ENCODE assay signal across 8 cellular contexts in genomic region chr17:979211-979538, GRCh38. TPM values are rescaled to one million over a fixed set of nuclear protein-coding genes. Genes with fewer than 3 reads are reported as not detected.
A peak's percentile ranks its signal among the peaks of the same experiment; 100 is the strongest.
DNase-seq lines count a peak whose midpoint lies in the region; ATAC-seq and TF ChIP-seq lines count a peak whose summit lies in the region.

No MANE protein-coding gene starts in this region.

- no peak overlapping the region for H2BK20ac ChIP-seq in IMR-90 (ENCODE audit: low read depth, low read length)

- no peaks in the 10 kb centered on the region for H3K27me3 ChIP-seq in IMR-90 (ENCODE audit: control insufficient read depth, insufficient read depth, low read length)
- no peaks in the 10 kb centered on the region for H3K27me3 ChIP-seq in parathyroid adenoma (ENCODE audit: control insufficient read depth, insufficient read depth, low read length)

- no peak overlapping the region; the same call in 1 of the 2 replicates for H3K18ac ChIP-seq in IMR-90 (ENCODE audit: low read depth, low read length)

- TF ChIP-seq POLR2A in IMR-90 (IDR thresholded peaks at IDR 0.05; ENCODE audit: low read depth, low read length), result no peak

- peaks cover 6 to 32% of the 10 kb centered on the region in 2 experiments; a peak in 3 of 4 replicates for H3K79me1 ChIP-seq in IMR-90 (ENCODE audit: low read depth in 1 of 2, low read length in 2 of 2)

- TF ChIP-seq CTCF in IMR-90 (conservative IDR thresholded peaks at IDR 0.05; ENCODE audit: low read depth, low read length) (no peak), epithelial cell of esophagus (IDR thresholded peaks at IDR 0.05; ENCODE audit: insufficient read depth, low read depth, low read length, missing control alignments) (no peak), parathyroid adenoma (IDR thresholded peaks at IDR 0.05) (no peak)

- H2BK15ac ChIP-seq in IMR-90 (ENCODE audit: low read depth, low read length), result no peak overlapping the region

- dilution Hi-C loops in IMR-90 (cut with HindIII; ENCODE audit: low sequenced_read_pairs, unreplicated experiment), result loop anchor here (25.0 kb wide), 1 partner anchor 192 kb away; the partner anchor contains the start of genes GLOD4 and MRM3

- no peak overlapping the region for H3K4me2 ChIP-seq in IMR-90 (ENCODE audit: low read depth, low read length)
- H3K4me2 ChIP-seq in parathyroid adenoma (ENCODE audit: low read length), result peak overlapping the region; percentile 67

- no peaks in the 10 kb centered on the region for H3K36me3 ChIP-seq in ES-I3 (ENCODE audit: insufficient read depth, low read length)
- H3K36me3 ChIP-seq in IMR-90 (ENCODE audit: control insufficient read depth, insufficient read depth, low read length), result peaks cover 4% of the 10 kb centered on the region; the same call in 1 of the 2 replicates
- H3K36me3 ChIP-seq in parathyroid adenoma (ENCODE audit: control insufficient read depth, insufficient read depth, low read length), result no peaks in the 10 kb centered on the region

- H3K14ac ChIP-seq in IMR-90 (replicated peaks; ENCODE audit: low read depth, low read length), result no peak overlapping the region

- no peak overlapping the region; the same call in 1 of the 2 replicates for H4K91ac ChIP-seq in IMR-90 (ENCODE audit: insufficient read depth, low read depth, low read length)

- no peak overlapping the region for H3K23ac ChIP-seq in IMR-90 (ENCODE audit: low read depth, low read length)

- H3K79me2 ChIP-seq in parathyroid adenoma, result no peaks in the 10 kb centered on the region

- H3K9me1 ChIP-seq in IMR-90 (ENCODE audit: insufficient read depth, low read length), result peaks cover 9% of the 10 kb centered on the region

- in situ Hi-C loops in IMR-90 (cut with MboI; ENCODE audit: low sequenced_read_pairs), result no loop called here

- H4K5ac ChIP-seq in IMR-90 (ENCODE audit: low read depth, low read length), result no peak overlapping the region

- no peak overlapping the region; the same call in 1 of the 2 replicates for H3K4ac ChIP-seq in IMR-90 (ENCODE audit: low read depth, low read length)

- H3K27ac ChIP-seq in IMR-90 (ENCODE audit: insufficient read depth, low read length), result peak overlapping the region; percentile 91
- no peak overlapping the region for H3K27ac ChIP-seq in parathyroid adenoma

- 1% methylated on average over 34 of the region's 42 CpGs; no CpG with 5 or more reads in 1 of the 2 experiments for WGBS in IMR-90 (ENCODE audit: extremely low coverage in 2 of 2, insufficient read length in 1 of 2), 2 experiments

- H4K20me1 ChIP-seq in IMR-90 (ENCODE audit: insufficient read depth, low read length), result peaks cover 43% of the 10 kb centered on the region

- no TSS peak for BruUV-seq in IMR-90 (replicated peaks; lab: Mats Ljungman, UMichigan)

- H2AFZ ChIP-seq in IMR-90 (replicated peaks; ENCODE audit: low read length, poor library complexity) (peak overlapping the region; percentile 93), parathyroid adenoma (peak overlapping the region; percentile 66)

- intact Hi-C loops in IMR-90 (cut with micrococcal nuclease), result loop anchor here (2.0 kb wide), 1 partner anchor 46 kb away; no protein-coding TSS in a partner anchor

- H3K4me1 ChIP-seq in ES-I3 (ENCODE audit: insufficient read depth, low read length) (peaks cover 22% of the 10 kb centered on the region), IMR-90 (ENCODE audit: control insufficient read depth, insufficient read depth, low read length) (peaks cover 12% of the 10 kb centered on the region), parathyroid adenoma (no peaks in the 10 kb centered on the region)

- H3K4me3 ChIP-seq in IMR-90 (ENCODE audit: insufficient read depth, low read depth, low read length) (peak overlapping the region; percentile 100), epithelial cell of esophagus (ENCODE audit: low read length) (peak overlapping the region; percentile 82), parathyroid adenoma (ENCODE audit: low read depth, low read length) (peak overlapping the region; percentile 25)

- POLR2A ChIA-PET in IMR-90 (lab: Charles Lee; ENCODE audit: unreplicated experiment), result interaction anchor here (0.6 kb wide), 1 partner anchor 191 kb away, joined by 22 read pairs; no protein-coding TSS in a partner anchor

- ATAC-seq in IMR-90 (ENCODE audit: low read depth) (peak; percentile 48), HG02610 (IDR thresholded peaks at IDR 0.05; ENCODE audit: unreplicated experiment) (no peak)

- H2AK5ac ChIP-seq in IMR-90 (ENCODE audit: low read depth, low read length), result no peak overlapping the region

- H3K9me3 ChIP-seq in ES-I3 (ENCODE audit: control insufficient read depth, insufficient read depth, low read length), result no peaks in the 10 kb centered on the region
- no peaks in the 10 kb centered on the region for H3K9me3 ChIP-seq in IMR-90 (ENCODE audit: control insufficient read depth, insufficient read depth, low read length)
- H3K9me3 ChIP-seq in parathyroid adenoma (ENCODE audit: control insufficient read depth, low read length), result no peaks in the 10 kb centered on the region

- no peak overlapping the region for H4K8ac ChIP-seq in IMR-90 (ENCODE audit: low read depth in 2 of 2, low read length in 2 of 2)

- peak overlapping the region; percentile 74; the same call in 1 of the 2 replicates for H3K9ac ChIP-seq in ES-I3 (ENCODE audit: low read depth, low read length)
- H3K9ac ChIP-seq in IMR-90 (ENCODE audit: low read depth, low read length), result peak overlapping the region; percentile 86
- H3K9ac ChIP-seq in parathyroid adenoma, result no peak overlapping the region

- peak overlapping the region; percentile 68 for H2BK5ac ChIP-seq in IMR-90 (ENCODE audit: low read depth, low read length, poor library complexity, severe bottlenecking)

- H2AK9ac ChIP-seq in IMR-90 (replicated peaks; ENCODE audit: low read depth, low read length, poor library complexity), result no peak overlapping the region

- H2BK120ac ChIP-seq in IMR-90 (ENCODE audit: low read depth, low read length), result no peak overlapping the region

- no peak for DNase-seq in IMR-90
- DNase-seq in epithelial cell of esophagus (ENCODE audit: low read depth), result no peak
- no peak for DNase-seq in glomerular visceral epithelial cell (ENCODE audit: extremely low spot score)
- DNase-seq in islet precursor cell, result no peak
- DNase-seq in NCI-H1417 (lab: John Stamatoyannopoulos, UW), result no peak

- no peak for TF ChIP-seq RAD21 in IMR-90 (IDR thresholded peaks at IDR 0.05; ENCODE audit: low read length)

- CTCF ChIA-PET in IMR-90 (lab: Yijun Ruan, JAX), result interaction anchor here (0.6 kb wide), 1 partner anchor 165 kb away, joined by 3 read pairs; no protein-coding TSS in a partner anchor

- H3K56ac ChIP-seq in IMR-90 (ENCODE audit: extremely low read depth, insufficient read depth, low read length), result no peak overlapping the region

TF ChIP-seq in IMR-90, 13 proteins besides CTCF, POLR2A, EP300 and RAD21:
- TF ChIP-seq, protein P1, sequence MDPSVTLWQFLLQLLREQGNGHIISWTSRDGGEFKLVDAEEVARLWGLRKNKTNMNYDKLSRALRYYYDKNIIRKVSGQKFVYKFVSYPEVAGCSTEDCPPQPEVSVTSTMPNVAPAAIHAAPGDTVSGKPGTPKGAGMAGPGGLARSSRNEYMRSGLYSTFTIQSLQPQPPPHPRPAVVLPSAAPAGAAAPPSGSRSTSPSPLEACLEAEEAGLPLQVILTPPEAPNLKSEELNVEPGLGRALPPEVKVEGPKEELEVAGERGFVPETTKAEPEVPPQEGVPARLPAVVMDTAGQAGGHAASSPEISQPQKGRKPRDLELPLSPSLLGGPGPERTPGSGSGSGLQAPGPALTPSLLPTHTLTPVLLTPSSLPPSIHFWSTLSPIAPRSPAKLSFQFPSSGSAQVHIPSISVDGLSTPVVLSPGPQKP (IDR thresholded peaks at IDR 0.05; ENCODE audit: borderline replicate concordance, low read depth, low read length), result no peak
- no peak for TF ChIP-seq RFX5 (IDR thresholded peaks at IDR 0.05; ENCODE audit: low read depth, low read length)
TF ChIP-seq in IMR-90: peak in this region for 0.

RNA-seq across cellular contexts. Expression of gene NXN, which starts 0.4 kb away (rescaled TPM):
- 52.5 and 52.8 TPM in 2 replicates for total RNA-seq in IMR-90 (2012; rRNA removed)
- polyA plus RNA-seq in IMR-90 (2012; rRNA removed), result 116 and 120 TPM in 2 replicates
- polyA plus RNA-seq in IMR-90 (2012; cell fraction: cytosol; rRNA removed), result 89.4 and 117 TPM in 2 replicates
- 67.9 and 90.2 TPM in 2 replicates for polyA plus RNA-seq in IMR-90 (2012; cell fraction: nucleus; rRNA removed; ENCODE audit: low replicate concordance)

RNA-seq across cellular contexts. Expression of gene TIMM22, which starts 17.8 kb away (rescaled TPM):
- total RNA-seq in IMR-90 (2012; rRNA removed), result 12.7 and 14.4 TPM in 2 replicates
- polyA plus RNA-seq in IMR-90 (2012; rRNA removed), result 12.7 and 12.9 TPM in 2 replicates
- polyA plus RNA-seq in IMR-90 (2012; cell fraction: cytosol; rRNA removed), result 9.9 and 11.0 TPM in 2 replicates
- 4.6 and 5.7 TPM in 2 replicates for polyA plus RNA-seq in IMR-90 (2012; cell fraction: nucleus; rRNA removed; ENCODE audit: low replicate concordance)

Comparison
In these comparisons a context has a peak if more than half of its experiments do, and no peak if none do; other contexts are left out.
1. H3K4me3 ChIP-seq: peak in every context shown above with its lines; median percentile 100 in IMR-90; 82 in epithelial cell of esophagus; 25 in parathyroid adenoma.